Comparison of ENCODE assay signal across 1 cellular context in the genomic region with DNA sequence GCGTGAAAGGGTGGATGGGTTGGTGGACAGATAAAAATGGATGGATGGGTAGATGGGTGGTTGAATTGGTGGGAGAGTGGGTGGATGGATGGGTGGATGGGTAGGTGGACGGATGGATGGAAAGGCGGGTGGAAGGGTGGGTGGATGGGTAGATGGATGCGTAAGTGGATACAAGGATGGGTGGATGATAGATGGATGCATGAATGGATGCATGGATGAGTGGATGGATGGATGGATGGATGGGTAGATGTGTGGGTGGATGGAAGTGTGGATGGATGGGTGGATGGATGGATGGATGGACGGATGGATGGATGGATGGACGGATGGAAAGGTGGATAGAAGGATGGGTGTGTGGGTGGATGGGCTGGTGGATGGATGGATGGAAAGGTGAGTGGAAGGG.
TF ChIP-seq lines count a peak whose summit lies in the region.

No MANE protein-coding gene starts in this region.

TF ChIP-seq in HEK293, 187 proteins besides CTCF, POLR2A, EP300 and RAD21 (continued from another document):
- TF ChIP-seq ZBTB17 (tag by site-specific recombination; IDR thresholded peaks at IDR 0.05), result peak; percentile 92
- TF ChIP-seq ZNF239 (tag by site-specific recombination; IDR thresholded peaks at IDR 0.05), result peak; percentile 9; the same call in 1 of the 2 replicates
- TF ChIP-seq ZNF621 (tag by site-specific recombination; IDR thresholded peaks at IDR 0.05), result no peak
- no peak for TF ChIP-seq PRDM6 (tag by site-specific recombination; IDR thresholded peaks at IDR 0.05)
- no peak for TF ChIP-seq ZNF362 (tag by site-specific recombination; IDR thresholded peaks at IDR 0.05)
- TF ChIP-seq KLF10 (tag by site-specific recombination; IDR thresholded peaks at IDR 0.05), result no peak
- no peak for TF ChIP-seq ZNF404 (tag by site-specific recombination; IDR thresholded peaks at IDR 0.05)
- 0 out of 2 replicates have a peak, but pooled peaks have one; percentile 4 for TF ChIP-seq ZNF701 (tag by site-specific recombination; IDR thresholded peaks at IDR 0.05)
- no peak for TF ChIP-seq PRDM1 (tag by site-specific recombination; IDR thresholded peaks at IDR 0.05)
- TF ChIP-seq ZNF830 (tag by site-specific recombination; IDR thresholded peaks at IDR 0.05; ENCODE audit: low read depth), result no peak
- TF ChIP-seq SALL2 (tag by site-specific recombination; IDR thresholded peaks at IDR 0.05; ENCODE audit: borderline replicate concordance), result no peak
- no peak for TF ChIP-seq ZSCAN16 (tag by site-specific recombination; IDR thresholded peaks at IDR 0.05)
- no peak for TF ChIP-seq ZNF510 (tag by site-specific recombination; IDR thresholded peaks at IDR 0.05; ENCODE audit: insufficient replicate concordance)
- TF ChIP-seq ZNF658 (tag by site-specific recombination; IDR thresholded peaks at IDR 0.05), result peak; percentile 73; the same call in 1 of the 2 replicates
- no peak for TF ChIP-seq PBX3 (CRISPR knock-in tag; IDR thresholded peaks at IDR 0.05)
- no peak for TF ChIP-seq ZNF501 (tag by site-specific recombination; IDR thresholded peaks at IDR 0.05)
- no peak for TF ChIP-seq ZNF530 (tag by site-specific recombination; IDR thresholded peaks at IDR 0.05; ENCODE audit: low read depth)
- TF ChIP-seq, protein P1, sequence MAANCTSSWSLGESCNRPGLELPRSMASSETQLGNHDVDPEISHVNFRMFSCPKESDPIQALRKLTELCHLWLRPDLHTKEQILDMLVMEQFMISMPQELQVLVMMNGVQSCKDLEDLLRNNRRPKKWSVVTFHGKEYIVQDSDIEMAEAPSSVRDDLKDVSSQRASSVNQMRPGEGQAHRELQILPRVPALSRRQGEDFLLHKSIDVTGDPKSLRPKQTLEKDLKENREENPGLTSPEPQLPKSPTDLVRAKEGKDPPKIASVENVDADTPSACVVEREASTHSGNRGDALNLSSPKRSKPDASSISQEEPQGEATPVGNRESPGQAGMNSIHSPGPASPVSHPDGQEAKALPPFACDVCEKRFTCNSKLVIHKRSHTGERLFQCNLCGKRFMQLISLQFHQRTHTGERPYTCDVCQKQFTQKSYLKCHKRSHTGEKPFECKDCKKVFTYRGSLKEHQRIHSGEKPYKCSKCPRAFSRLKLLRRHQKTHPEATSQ (tag by site-specific recombination; IDR thresholded peaks at IDR 0.05), result no peak
- TF ChIP-seq, protein P2, sequence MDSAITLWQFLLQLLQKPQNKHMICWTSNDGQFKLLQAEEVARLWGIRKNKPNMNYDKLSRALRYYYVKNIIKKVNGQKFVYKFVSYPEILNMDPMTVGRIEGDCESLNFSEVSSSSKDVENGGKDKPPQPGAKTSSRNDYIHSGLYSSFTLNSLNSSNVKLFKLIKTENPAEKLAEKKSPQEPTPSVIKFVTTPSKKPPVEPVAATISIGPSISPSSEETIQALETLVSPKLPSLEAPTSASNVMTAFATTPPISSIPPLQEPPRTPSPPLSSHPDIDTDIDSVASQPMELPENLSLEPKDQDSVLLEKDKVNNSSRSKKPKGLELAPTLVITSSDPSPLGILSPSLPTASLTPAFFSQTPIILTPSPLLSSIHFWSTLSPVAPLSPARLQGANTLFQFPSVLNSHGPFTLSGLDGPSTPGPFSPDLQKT (IDR thresholded peaks at IDR 0.05; ENCODE audit: borderline replicate concordance, low read depth, low read length), result no peak
- no peak for TF ChIP-seq ZNF626 (tag by site-specific recombination; IDR thresholded peaks at IDR 0.05)
- TF ChIP-seq ZNF398 (tag by site-specific recombination; IDR thresholded peaks at IDR 0.05), result 0 out of 2 replicates have a peak, but pooled peaks have one; percentile 2
- TF ChIP-seq ZBTB21 (tag by site-specific recombination; IDR thresholded peaks at IDR 0.05), result no peak
- TF ChIP-seq, protein P3, sequence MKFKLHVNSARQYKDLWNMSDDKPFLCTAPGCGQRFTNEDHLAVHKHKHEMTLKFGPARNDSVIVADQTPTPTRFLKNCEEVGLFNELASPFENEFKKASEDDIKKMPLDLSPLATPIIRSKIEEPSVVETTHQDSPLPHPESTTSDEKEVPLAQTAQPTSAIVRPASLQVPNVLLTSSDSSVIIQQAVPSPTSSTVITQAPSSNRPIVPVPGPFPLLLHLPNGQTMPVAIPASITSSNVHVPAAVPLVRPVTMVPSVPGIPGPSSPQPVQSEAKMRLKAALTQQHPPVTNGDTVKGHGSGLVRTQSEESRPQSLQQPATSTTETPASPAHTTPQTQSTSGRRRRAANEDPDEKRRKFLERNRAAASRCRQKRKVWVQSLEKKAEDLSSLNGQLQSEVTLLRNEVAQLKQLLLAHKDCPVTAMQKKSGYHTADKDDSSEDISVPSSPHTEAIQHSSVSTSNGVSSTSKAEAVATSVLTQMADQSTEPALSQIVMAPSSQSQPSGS (tag by site-specific recombination; IDR thresholded peaks at IDR 0.05; ENCODE audit: low read depth), result no peak
- TF ChIP-seq HOXA7 (CRISPR knock-in tag; IDR thresholded peaks at IDR 0.05; ENCODE audit: borderline replicate concordance), result no peak
- no peak for TF ChIP-seq ZNF148 (tag by site-specific recombination; IDR thresholded peaks at IDR 0.05; ENCODE audit: borderline replicate concordance)
- no peak for TF ChIP-seq ZNF350 (tag by site-specific recombination; IDR thresholded peaks at IDR 0.05)
- peak; percentile 81 for TF ChIP-seq ZNF571 (tag by site-specific recombination; IDR thresholded peaks at IDR 0.05)
- no peak for TF ChIP-seq ZNF138 (tag by site-specific recombination; IDR thresholded peaks at IDR 0.05; ENCODE audit: borderline replicate concordance)
